12 cellular contexts compared by ENCODE assay signal in genomic region chr1:116666090-116666489, GRCh38. TPM values are rescaled to one million over a fixed set of nuclear protein-coding genes. Genes with fewer than 3 reads are reported as not detected.
DNase-seq lines count a peak whose midpoint lies in the region; ATAC-seq, FAIRE-seq and TF ChIP-seq lines count a peak whose summit lies in the region.
"Had no signal": no experiment of that assay in that cellular context is flagged by ENCODE, and none has a peak within 500 bp of the region (broad histone marks: within the 10 kb centered on the region; RNA-seq: fewer than 3 reads in every experiment).

No MANE protein-coding gene starts in this region.

- peak in 1 of 2 donors; percentile 35 for ATAC-seq in stimulated activated naive B cell treated with anti-CD40 and anti-IgM and Interleukin-4, amounts not matched to agents 10 μg/mL and 1 μg/mL and 100 μg/mL, for 72 hours (replicated peaks)

- H3K36me3 ChIP-seq in kidney epithelial cell (ENCODE audit: control insufficient read depth, insufficient read depth, low read length), result no peaks in the 10 kb centered on the region
- H3K36me3 ChIP-seq: adrenal gland had no signal

- H3K27me3 Mint-ChIP-seq in activated T-cell treated with anti-CD3 and anti-CD28 coated beads, Interleukin-2, amount 50 U/mL, for 24 hours, result peaks cover 68% of the 10 kb centered on the region
- peaks cover 55% of the 10 kb centered on the region for H3K27me3 Mint-ChIP-seq in activated T-helper 1 cell treated with anti-CD3 and anti-CD28 coated beads, Interleukin-12 subunit alpha, Interleukin-12 subunit beta, Interleukin-2, Interleukin-4 antibody, amounts not matched to agents 30 ng/mL and 10 ng/mL and 1 ng/mL, durations not matched to agents 14 hours and 24 hours and 36 hours (ENCODE audit: insufficient read depth)
- peaks cover 48 to 57% of the 10 kb centered on the region in 2 donors for H3K27me3 Mint-ChIP-seq in stimulated activated naive B cell treated with anti-CD40 and anti-IgM and Interleukin-4, amounts not matched to agents 10 μg/mL and 1 μg/mL and 100 μg/mL, for 72 hours

- TF ChIP-seq CTCF in kidney epithelial cell (IDR thresholded peaks at IDR 0.05; ENCODE audit: insufficient read depth, low read length, poor library complexity, severe bottlenecking), result no peak

- peak overlapping the region; percentile 76 for H3K4me3 Mint-ChIP-seq in activated T-cell treated with anti-CD3 and anti-CD28 coated beads, Interleukin-2, amount 50 U/mL, for 24 hours
- H3K4me3 Mint-ChIP-seq in activated T-helper 1 cell treated with anti-CD3 and anti-CD28 coated beads, Interleukin-12 subunit alpha, Interleukin-12 subunit beta, Interleukin-2, Interleukin-4 antibody, amounts not matched to agents 30 ng/mL and 10 ng/mL and 1 ng/mL, durations not matched to agents 14 hours and 24 hours and 36 hours, result peak overlapping the region; percentile 82
- H3K4me3 Mint-ChIP-seq in stimulated activated naive B cell treated with anti-CD40 and anti-IgM and Interleukin-4, amounts not matched to agents 10 μg/mL and 1 μg/mL and 100 μg/mL, for 72 hours, result peak overlapping the region; percentile 84 to 85

- no peak overlapping the region for H3K27ac Mint-ChIP-seq in activated T-cell treated with anti-CD3 and anti-CD28 coated beads, Interleukin-2, amount 50 U/mL, for 24 hours
- H3K27ac Mint-ChIP-seq in activated T-helper 1 cell treated with anti-CD3 and anti-CD28 coated beads, Interleukin-12 subunit alpha, Interleukin-12 subunit beta, Interleukin-2, Interleukin-4 antibody, amounts not matched to agents 30 ng/mL and 10 ng/mL and 1 ng/mL, durations not matched to agents 14 hours and 24 hours and 36 hours, result no peak overlapping the region
- H3K27ac Mint-ChIP-seq in stimulated activated naive B cell treated with anti-CD40 and anti-IgM and Interleukin-4, amounts not matched to agents 10 μg/mL and 1 μg/mL and 100 μg/mL, for 72 hours, result peak overlapping the region; percentile 20

- DNase-seq in activated T-cell treated with anti-CD3 and anti-CD28 coated beads, Interleukin-2, amount 50 U/mL, for 24 hours, result no peak
- no peak for DNase-seq in activated T-cell treated with anti-CD3 and anti-CD28 coated beads, Interleukin-2, amount 50 U/mL, for 48 hours
- no peak for DNase-seq in activated T-helper 1 cell treated with anti-CD3 and anti-CD28 coated beads, Interleukin-12 subunit alpha, Interleukin-12 subunit beta, Interleukin-2, Interleukin-4 antibody, amounts not matched to agents 30 ng/mL and 10 ng/mL and 1 ng/mL, durations not matched to agents 14 hours and 24 hours and 36 hours (ENCODE audit: low spot score)
- DNase-seq in kidney epithelial cell (ENCODE audit: low read depth) (no peak), AG08396 (ENCODE audit: low spot score) (no peak), OCI-M2 (lab: John Stamatoyannopoulos, UW; ENCODE audit: unreplicated experiment) (no peak), frontal cortex (ENCODE audit: low spot score in 2 of 2) (no peak)
- DNase-seq in stimulated activated naive B cell treated with anti-CD40 and anti-IgM and Interleukin-4, amounts not matched to agents 10 μg/mL and 1 μg/mL and 100 μg/mL, for 72 hours, result no peak
- DNase-seq: adrenal gland, IMR-90, kidney glomerular epithelial cell, SIG-M5 had no signal

- no peak for FAIRE-seq in frontal cortex (lab: Jason Lieb, UNC)

- H3K4me3 ChIP-seq in kidney epithelial cell (ENCODE audit: low read depth, low read length), result peak overlapping the region; percentile 71

- H3K36me3 Mint-ChIP-seq in activated T-cell treated with anti-CD3 and anti-CD28 coated beads, Interleukin-2, amount 50 U/mL, for 24 hours (ENCODE audit: low read depth), result no peaks in the 10 kb centered on the region
- H3K36me3 Mint-ChIP-seq in activated T-helper 1 cell treated with anti-CD3 and anti-CD28 coated beads, Interleukin-12 subunit alpha, Interleukin-12 subunit beta, Interleukin-2, Interleukin-4 antibody, amounts not matched to agents 30 ng/mL and 10 ng/mL and 1 ng/mL, durations not matched to agents 14 hours and 24 hours and 36 hours (ENCODE audit: low read depth), result no peaks in the 10 kb centered on the region
- H3K36me3 Mint-ChIP-seq in stimulated activated naive B cell treated with anti-CD40 and anti-IgM and Interleukin-4, amounts not matched to agents 10 μg/mL and 1 μg/mL and 100 μg/mL, for 72 hours, result peaks cover 30 to 32% of the 10 kb centered on the region in 2 donors

- H3K9me3 Mint-ChIP-seq in activated T-cell treated with anti-CD3 and anti-CD28 coated beads, Interleukin-2, amount 50 U/mL, for 24 hours, result no peaks in the 10 kb centered on the region
- H3K9me3 Mint-ChIP-seq in activated T-helper 1 cell treated with anti-CD3 and anti-CD28 coated beads, Interleukin-12 subunit alpha, Interleukin-12 subunit beta, Interleukin-2, Interleukin-4 antibody, amounts not matched to agents 30 ng/mL and 10 ng/mL and 1 ng/mL, durations not matched to agents 14 hours and 24 hours and 36 hours, result no peaks in the 10 kb centered on the region
- no peaks in the 10 kb centered on the region for H3K9me3 Mint-ChIP-seq in stimulated activated naive B cell treated with anti-CD40 and anti-IgM and Interleukin-4, amounts not matched to agents 10 μg/mL and 1 μg/mL and 100 μg/mL, for 72 hours

- no peaks in the 10 kb centered on the region for H3K27me3 ChIP-seq in kidney epithelial cell (ENCODE audit: control insufficient read depth, insufficient read depth, low read length)
- H3K27me3 ChIP-seq: adrenal gland had no signal

- H3K4me1 Mint-ChIP-seq in activated T-cell treated with anti-CD3 and anti-CD28 coated beads, Interleukin-2, amount 50 U/mL, for 24 hours (ENCODE audit: low read depth), result peaks cover 13% of the 10 kb centered on the region
- H3K4me1 Mint-ChIP-seq in activated T-helper 1 cell treated with anti-CD3 and anti-CD28 coated beads, Interleukin-12 subunit alpha, Interleukin-12 subunit beta, Interleukin-2, Interleukin-4 antibody, amounts not matched to agents 30 ng/mL and 10 ng/mL and 1 ng/mL, durations not matched to agents 14 hours and 24 hours and 36 hours (ENCODE audit: low read depth), result peaks cover 12% of the 10 kb centered on the region
- H3K4me1 Mint-ChIP-seq in stimulated activated naive B cell treated with anti-CD40 and anti-IgM and Interleukin-4, amounts not matched to agents 10 μg/mL and 1 μg/mL and 100 μg/mL, for 72 hours, result peaks cover 22 to 39% of the 10 kb centered on the region in 2 donors

- intact Hi-C loops in activated T-helper 1 cell treated with anti-CD3 and anti-CD28 coated beads, Interleukin-12 subunit alpha, Interleukin-12 subunit beta, Interleukin-2, Interleukin-4 antibody, amounts not matched to agents 30 ng/mL and 10 ng/mL and 1 ng/mL, durations not matched to agents 14 hours and 24 hours and 36 hours (cut with micrococcal nuclease), result no loop called here

RNA-seq across cellular contexts. Expression of gene IGSF3, which starts 1.4 kb away (rescaled TPM):
- total RNA-seq in activated T-helper 1 cell treated with anti-CD3 and anti-CD28 coated beads, Interleukin-12 subunit alpha, Interleukin-12 subunit beta, Interleukin-2, Interleukin-4 antibody, amounts not matched to agents 30 ng/mL and 10 ng/mL and 1 ng/mL, durations not matched to agents 14 hours and 24 hours and 36 hours, result 1.7 TPM in 2 replicates
- 34.8 and 39.0 TPM in 2 replicates for total RNA-seq in kidney epithelial cell
- total RNA-seq in frontal cortex, result 134 TPM

Comparison
In these comparisons a context has a peak if more than half of its experiments do, and no peak if none do; other contexts are left out.
1. RNA of gene IGSF3, which starts 1.4 kb away (total RNA-seq): 134 TPM in frontal cortex (single experiment) and 34.8 to 39.0 TPM in kidney epithelial cell; 1.7 TPM in activated T-helper 1 cell treated with anti-CD3 and anti-CD28 coated beads, Interleukin-12 subunit alpha, Interleukin-12 subunit beta, Interleukin-2, Interleukin-4 antibody, amounts not matched to agents 30 ng/mL and 10 ng/mL and 1 ng/mL, durations not matched to agents 14 hours and 24 hours and 36 hours; every median in the first group is over 10 times any median in the second.
2. Peak in every context shown above with its lines, with median percentiles within 50 percentile points of each other: H3K4me3 Mint-ChIP-seq.